In genomic region chr1:11721301-11721700, GRCh38 we compare ENCODE assay signal across 29 cellular contexts. TPM values are rescaled to one million over a fixed set of nuclear protein-coding genes. Genes with fewer than 3 reads are reported as not detected.
"Had no signal": no experiment of that assay in that cellular context is flagged by ENCODE, and none has a peak within 500 bp of the region (broad histone marks: within the 10 kb centered on the region; RNA-seq: fewer than 3 reads in every experiment).

No MANE protein-coding gene starts in this region.

- DNase-seq: activated CD4-positive, alpha-beta T cell treated with anti-CD3 and anti-CD28 coated beads for 36 hours; activated CD4-positive, alpha-beta T cell treated with anti-CD3 and anti-CD28 coated beads, Interleukin-2, amount 10 ng/mL, durations not matched to agents 7 days and 5 days; activated CD4-positive, alpha-beta T cell treated with anti-CD3 and anti-CD28 coated beads, Interleukin-2, amount 50 U/mL, for 48 hours; activated CD8-positive, alpha-beta T cell treated with anti-CD3 and anti-CD28 coated beads, Interleukin-2, amount 10 ng/mL, durations not matched to agents 7 days and 5 days; activated gamma-delta T cell; activated naive CD4-positive, alpha-beta T cell treated with Interleukin-2 at 50 U/mL for 16 hours; activated naive CD8-positive, alpha-beta T cell treated with anti-CD3 and anti-CD28 coated beads, Interleukin-2, amount 10 ng/mL, durations not matched to agents 7 days and 5 days; activated T-cell treated with anti-CD3 and anti-CD28 coated beads, Interleukin-2, amount 50 U/mL, for 24 hours; NCI-H1105; NCI-H1417 treated with DMSO at 0.1 percent for 48 hours; NCI-H187 treated with DMSO at 0.1 percent for 48 hours; NCI-H2081; NCI-H345; NCI-H524 treated with DMSO at 0.1 percent for 48 hours; NK-92 treated with Interleukin-12 subunit alpha and Interleukin-12 subunit beta, amount 100 ng/mL, for 24 hours; PC-3; Peyer's patch; RPMI8226; SHP77 treated with DMSO at 0.1 percent for 48 hours; SK-N-SH had no signal

- H3K36me3 ChIP-seq: ascending aorta, cardiac muscle cell, Peyer's patch, SJSA1 had no signal

- H3K4me2 ChIP-seq: SK-N-SH had no signal

- H3K9me2 ChIP-seq: SK-N-SH had no signal

- H3K4me3 ChIP-seq: ascending aorta, cardiac muscle cell, Peyer's patch, SJSA1 had no signal

- H3K9ac ChIP-seq: SK-N-SH had no signal

- H3K27ac ChIP-seq: ascending aorta, cardiac muscle cell, Peyer's patch, SJSA1 had no signal

- H3K27me3 ChIP-seq: ascending aorta, cardiac muscle cell, Peyer's patch had no signal

- ATAC-seq: activated CD4-positive, alpha-beta T cell treated with anti-CD3 and anti-CD28 coated beads for 36 hours; activated CD4-positive, CD25-positive, alpha-beta regulatory T cell treated with anti-CD3 and anti-CD28 coated beads, Interleukin-2, amount 50 U/mL, for 24 hours; activated CD8-positive, alpha-beta T cell treated with anti-CD3 and anti-CD28 coated beads, Interleukin-2, amount 10 ng/mL, durations not matched to agents 7 days and 5 days; PC-3 had no signal

- H3K9me3 ChIP-seq: ascending aorta, Peyer's patch, SJSA1, SK-N-SH had no signal

- H3K4me1 ChIP-seq: Peyer's patch had no signal

RNA-seq across cellular contexts. Expression of gene DRAXIN, which starts 29.8 kb away (rescaled TPM):
- total RNA-seq: Peyer's patch, SJSA1 had no signal
- polyA plus RNA-seq: cardiac muscle cell had no signal

RNA-seq across cellular contexts. Expression of gene C1orf167, which starts 40.7 kb away (rescaled TPM):
- total RNA-seq: activated CD4-positive, alpha-beta T cell treated with anti-CD3 and anti-CD28 coated beads for 36 hours; activated CD4-positive, alpha-beta T cell treated with anti-CD3 and anti-CD28 coated beads, Interleukin-2, amount 10 ng/mL, durations not matched to agents 7 days and 5 days; activated CD8-positive, alpha-beta T cell treated with anti-CD3 and anti-CD28 coated beads, Interleukin-2, amount 10 ng/mL, durations not matched to agents 7 days and 5 days; activated naive CD8-positive, alpha-beta T cell treated with anti-CD3 and anti-CD28 coated beads, Interleukin-2, amount 10 ng/mL, durations not matched to agents 7 days and 5 days; activated T-helper 2 cell treated with anti-CD3 and anti-CD28 coated beads, Interferon-gamma antibody, Interleukin-2, Interleukin-4, amounts not matched to agents 10 μg/mL and 5 μg/mL and 100 μg/mL, durations not matched to agents 14 hours and 24 hours and 36 hours; ascending aorta; chondrocyte; LHCN-M2; M059J; NCI-H460; PC-3; Peyer's patch; SJSA1 had no signal
